Comparison of ENCODE assay signal across 13 cellular contexts in genomic region chr9:16202913-16203734, GRCh38.
DNase-seq lines count a peak whose midpoint lies in the region; ATAC-seq, FAIRE-seq and TF ChIP-seq lines count a peak whose summit lies in the region.
"Had no signal": no experiment of that assay in that cellular context is flagged by ENCODE, and none has a peak within 500 bp of the region (broad histone marks: within the 10 kb centered on the region; RNA-seq: fewer than 3 reads in every experiment).

No MANE protein-coding gene starts in this region.

- intact Hi-C loops in gastrocnemius medialis (cut with DNase I; ENCODE audit: low total_unique reads) (no loop called here), right lobe of liver (cut with DNase I) (no loop called here)

- FAIRE-seq in HTR-8/SVneo (lab: Jason Lieb, UNC) = peak; percentile 65
- FAIRE-seq: islet of Langerhans had no signal

- peak; percentile 88 for DNase-seq in AG04449 (ENCODE audit: low read depth, low spot score)
- DNase-seq in HTR-8/SVneo (ENCODE audit: insufficient read length, low spot score) = peak; percentile 79
- no peak for DNase-seq in chondrocyte (ENCODE audit: low spot score)
- DNase-seq in gastrocnemius medialis = no peak
- no peak for DNase-seq in right lobe of liver
- no peak for DNase-seq in NCI-H2029 treated with DMSO at 0.1 percent for 48 hours (lab: John Stamatoyannopoulos, UW)
- no peak for DNase-seq in anterior cingulate cortex (lab: John Stamatoyannopoulos, UW)
- DNase-seq: activated CD4-positive, alpha-beta T cell treated with anti-CD3 and anti-CD28 coated beads, Interleukin-2, amount 50 U/mL, for 48 hours; stimulated activated naive B cell treated with anti-CD40 and anti-IgM and Interleukin-4, amounts not matched to agents 10 μg/mL and 1 μg/mL and 100 μg/mL, for 72 hours had no signal

- TF ChIP-seq CTCF in AG04449 (IDR thresholded peaks at IDR 0.05; ENCODE audit: insufficient read depth, low read length, missing control alignments) = no peak
- TF ChIP-seq CTCF in chondrocyte (IDR thresholded peaks at IDR 0.05) = no peak
- TF ChIP-seq CTCF in gastrocnemius medialis (IDR thresholded peaks at IDR 0.05 in 4 of 5, conservative IDR thresholded peaks at IDR 0.05 in 1 of 5) = no peak
- TF ChIP-seq CTCF in right lobe of liver (IDR thresholded peaks at IDR 0.05) = no peak

- in situ Hi-C loops in gastrocnemius medialis (cut with MboI; ENCODE audit: low sequenced_read_pairs in 4 of 4) = loop anchor here in 1 of 4 donors (10.0 kb wide), 1 partner anchor 132 kb away; no protein-coding TSS in a partner anchor

- TF ChIP-seq POLR2A in gastrocnemius medialis (IDR thresholded peaks at IDR 0.05) (no peak), right lobe of liver (IDR thresholded peaks at IDR 0.05) (no peak)

- H3K4me1 ChIP-seq in mesodermal cell (ENCODE audit: control insufficient read depth, insufficient read depth, low read length, poor library complexity, severe bottlenecking) = peaks cover 23% of the 10 kb centered on the region
- peaks cover 2 to 3% of the 10 kb centered on the region in 2 donors for H3K4me1 ChIP-seq in gastrocnemius medialis
- H3K4me1 ChIP-seq in right lobe of liver = no peaks in the 10 kb centered on the region

- H3K27ac Mint-ChIP-seq in chondrocyte (ENCODE audit: unreplicated experiment) = peak overlapping the region; percentile 89
- H3K27ac Mint-ChIP-seq: stimulated activated naive B cell treated with anti-CD40 and anti-IgM and Interleukin-4, amounts not matched to agents 10 μg/mL and 1 μg/mL and 100 μg/mL, for 72 hours had no signal

- H3K9me3 ChIP-seq in mesodermal cell (ENCODE audit: control insufficient read depth, low read length) = peaks cover 5% of the 10 kb centered on the region
- H3K9me3 ChIP-seq in gastrocnemius medialis = no peaks in the 10 kb centered on the region
- H3K9me3 ChIP-seq in right lobe of liver = no peaks in the 10 kb centered on the region

- H3K4me3 Mint-ChIP-seq in chondrocyte (ENCODE audit: unreplicated experiment) = no peak overlapping the region
- H3K4me3 Mint-ChIP-seq: brain; stimulated activated naive B cell treated with anti-CD40 and anti-IgM and Interleukin-4, amounts not matched to agents 10 μg/mL and 1 μg/mL and 100 μg/mL, for 72 hours had no signal

- H3K27me3 ChIP-seq in gastrocnemius medialis (no peaks in the 10 kb centered on the region), right lobe of liver (no peaks in the 10 kb centered on the region)

- H3K36me3 Mint-ChIP-seq in chondrocyte (ENCODE audit: low read depth) = no peaks in the 10 kb centered on the region
- H3K36me3 Mint-ChIP-seq: brain; stimulated activated naive B cell treated with anti-CD40 and anti-IgM and Interleukin-4, amounts not matched to agents 10 μg/mL and 1 μg/mL and 100 μg/mL, for 72 hours had no signal

- H3K27ac ChIP-seq in mesodermal cell (ENCODE audit: low read depth, low read length, severe bottlenecking) (peak overlapping the region; percentile 88), gastrocnemius medialis (no peak overlapping the region), right lobe of liver (no peak overlapping the region)

- POLR2A ChIA-PET in AG04449 (lab: Yijun Ruan, JAX) = interaction anchor here (1.9 kb wide), 1 partner anchor 11 kb away, joined by 13 read pairs; no protein-coding TSS in a partner anchor

- peaks cover 71% of the 10 kb centered on the region for H3K4me1 Mint-ChIP-seq in chondrocyte (ENCODE audit: low read depth)
- H3K4me1 Mint-ChIP-seq: stimulated activated naive B cell treated with anti-CD40 and anti-IgM and Interleukin-4, amounts not matched to agents 10 μg/mL and 1 μg/mL and 100 μg/mL, for 72 hours had no signal

- H3K4me3 ChIP-seq in AG04449 (ENCODE audit: low read depth, low read length) = no peak overlapping the region
- no peak overlapping the region for H3K4me3 ChIP-seq in mesodermal cell (ENCODE audit: extremely low read depth, insufficient read depth, low read length, poor library complexity, severe bottlenecking)
- H3K4me3 ChIP-seq in gastrocnemius medialis = no peak overlapping the region
- no peak overlapping the region for H3K4me3 ChIP-seq in right lobe of liver
- H3K4me3 ChIP-seq: skin epidermis had no signal

- WGBS in mesodermal cell (ENCODE audit: insufficient coverage in 2 of 2), 2 experiments = 83% methylated on average over 15 to 16 of the region's 17 CpGs
- WGBS in right lobe of liver (ENCODE audit: insufficient coverage, low coverage, low lambda C conversion rate, missing lambda C conversion rate) = 71% methylated on average over 11 of the region's 17 CpGs

- ATAC-seq in gastrocnemius medialis = no peak
- ATAC-seq in right lobe of liver = no peak
- ATAC-seq: stimulated activated naive B cell treated with anti-CD40 and anti-IgM and Interleukin-4, amounts not matched to agents 10 μg/mL and 1 μg/mL and 100 μg/mL, for 72 hours had no signal

- H3K27me3 Mint-ChIP-seq in chondrocyte (ENCODE audit: low read depth) = no peaks in the 10 kb centered on the region
- H3K27me3 Mint-ChIP-seq: brain; stimulated activated naive B cell treated with anti-CD40 and anti-IgM and Interleukin-4, amounts not matched to agents 10 μg/mL and 1 μg/mL and 100 μg/mL, for 72 hours had no signal

- H3K9me3 Mint-ChIP-seq in chondrocyte (ENCODE audit: low read depth) = no peaks in the 10 kb centered on the region

- H3K36me3 ChIP-seq in mesodermal cell (ENCODE audit: control insufficient read depth, insufficient read depth, low read length) = no peaks in the 10 kb centered on the region
- no peaks in the 10 kb centered on the region for H3K36me3 ChIP-seq in gastrocnemius medialis
- no peaks in the 10 kb centered on the region for H3K36me3 ChIP-seq in right lobe of liver

- CTCF ChIA-PET in AG04449 (lab: Yijun Ruan, JAX) = interaction anchor here (1.4 kb wide), 1 partner anchor 11 kb away, joined by 3 read pairs; no protein-coding TSS in a partner anchor

Comparison
In these comparisons a context has a peak if more than half of its experiments do, and no peak if none do; other contexts are left out.
1. DNase-seq: peak in AG04449 (single experiment) and HTR-8/SVneo (single experiment); none in chondrocyte (single experiment), gastrocnemius medialis (0 of 2), right lobe of liver (0 of 3), NCI-H2029 treated with DMSO at 0.1 percent for 48 hours (single experiment) and anterior cingulate cortex (0 of 58).